Comparison of ENCODE assay signal across 1 cellular context in genomic region chr3:71542548-71543370, GRCh38.
TF ChIP-seq lines count a peak whose summit lies in the region.

No MANE protein-coding gene starts in this region.

TF ChIP-seq in HEK293, 187 proteins besides CTCF, POLR2A, EP300 and RAD21 (continued from another document):
- no peak for TF ChIP-seq BCL11B (tag by site-specific recombination; IDR thresholded peaks at IDR 0.05; ENCODE audit: low read depth)
- TF ChIP-seq HOXC10 (CRISPR knock-in tag; IDR thresholded peaks at IDR 0.05): no peak
- peak; percentile 45; the same call in 1 of the 2 replicates for TF ChIP-seq PRDM1 (tag by site-specific recombination; IDR thresholded peaks at IDR 0.05)
- TF ChIP-seq, protein P1, sequence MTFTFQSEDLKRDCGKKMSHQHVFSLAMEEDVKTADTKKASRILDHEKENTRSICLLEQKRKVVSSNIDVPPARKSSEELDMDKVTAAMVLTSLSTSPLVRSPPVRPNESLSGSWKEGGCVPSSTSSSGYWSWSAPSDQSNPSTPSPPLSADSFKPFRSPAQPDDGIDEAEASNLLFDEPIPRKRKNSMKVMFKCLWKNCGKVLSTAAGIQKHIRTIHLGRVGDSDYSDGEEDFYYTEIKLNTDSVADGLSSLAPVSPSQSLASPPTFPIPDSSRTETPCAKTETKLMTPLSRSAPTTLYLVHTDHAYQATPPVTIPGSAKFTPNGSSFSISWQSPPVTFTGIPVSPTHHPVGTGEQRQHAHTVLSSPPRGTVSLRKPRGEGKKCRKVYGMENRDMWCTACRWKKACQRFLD (tag by site-specific recombination; IDR thresholded peaks at IDR 0.05): no peak
- TF ChIP-seq ZNF292 (tag by site-specific recombination; IDR thresholded peaks at IDR 0.05; ENCODE audit: borderline replicate concordance, low read depth): no peak
- no peak for TF ChIP-seq ZNF426 (tag by site-specific recombination; IDR thresholded peaks at IDR 0.05)
- 0 out of 2 replicates have a peak, but pooled peaks have one; percentile 15 for TF ChIP-seq IKZF3 (tag by site-specific recombination; IDR thresholded peaks at IDR 0.05)
- no peak for TF ChIP-seq ZNF214 (tag by site-specific recombination; IDR thresholded peaks at IDR 0.05; ENCODE audit: borderline replicate concordance)
- TF ChIP-seq, protein P2, sequence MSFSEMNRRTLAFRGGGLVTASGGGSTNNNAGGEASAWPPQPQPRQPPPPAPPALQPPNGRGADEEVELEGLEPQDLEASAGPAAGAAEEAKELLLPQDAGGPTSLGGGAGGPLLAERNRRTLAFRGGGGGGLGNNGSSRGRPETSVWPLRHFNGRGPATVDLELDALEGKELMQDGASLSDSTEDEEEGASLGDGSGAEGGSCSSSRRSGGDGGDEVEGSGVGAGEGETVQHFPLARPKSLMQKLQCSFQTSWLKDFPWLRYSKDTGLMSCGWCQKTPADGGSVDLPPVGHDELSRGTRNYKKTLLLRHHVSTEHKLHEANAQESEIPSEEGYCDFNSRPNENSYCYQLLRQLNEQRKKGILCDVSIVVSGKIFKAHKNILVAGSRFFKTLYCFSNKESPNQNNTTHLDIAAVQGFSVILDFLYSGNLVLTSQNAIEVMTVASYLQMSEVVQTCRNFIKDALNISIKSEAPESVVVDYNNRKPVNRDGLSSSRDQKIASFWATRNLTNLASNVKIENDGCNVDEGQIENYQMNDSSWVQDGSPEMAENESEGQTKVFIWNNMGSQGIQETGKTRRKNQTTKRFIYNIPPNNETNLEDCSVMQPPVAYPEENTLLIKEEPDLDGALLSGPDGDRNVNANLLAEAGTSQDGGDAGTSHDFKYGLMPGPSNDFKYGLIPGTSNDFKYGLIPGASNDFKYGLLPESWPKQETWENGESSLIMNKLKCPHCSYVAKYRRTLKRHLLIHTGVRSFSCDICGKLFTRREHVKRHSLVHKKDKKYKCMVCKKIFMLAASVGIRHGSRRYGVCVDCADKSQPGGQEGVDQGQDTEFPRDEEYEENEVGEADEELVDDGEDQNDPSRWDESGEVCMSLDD (tag by site-specific recombination; IDR thresholded peaks at IDR 0.05): no peak
